34 cellular contexts compared by ENCODE assay signal in genomic region chr15:64559243-64559642, GRCh38.
DNase-seq lines count a peak whose midpoint lies in the region; ATAC-seq, FAIRE-seq and TF ChIP-seq lines count a peak whose summit lies in the region.
"Had no signal": no experiment of that assay in that cellular context is flagged by ENCODE, and none has a peak within 500 bp of the region (broad histone marks: within the 10 kb centered on the region; RNA-seq: fewer than 3 reads in every experiment).

No MANE protein-coding gene starts in this region.

- H3K4me3 Mint-ChIP-seq in progenitor cell of endocrine pancreas (ENCODE audit: low read depth) = no peak overlapping the region
- no peak overlapping the region for H3K4me3 Mint-ChIP-seq in activated T-helper 2 cell treated with anti-CD3 and anti-CD28 coated beads, Interferon-gamma antibody, Interleukin-2, Interleukin-4, amounts not matched to agents 10 μg/mL and 5 μg/mL and 100 μg/mL, durations not matched to agents 14 hours and 24 hours and 36 hours (ENCODE audit: low read depth)
- H3K4me3 Mint-ChIP-seq: activated naive CD4-positive, alpha-beta T cell treated with anti-CD3 and anti-CD28 coated beads for 36 hours; activated T-cell treated with anti-CD3 and anti-CD28 coated beads, Interleukin-2, amount 50 U/mL, for 4 hours; CD4-positive, CD25-positive, alpha-beta regulatory T cell; immature natural killer cell; neural progenitor cell; WTC11 had no signal

- peaks cover 0 to 6% of the 10 kb centered on the region in 2 experiments; a peak in 2 of 4 replicates for H3K4me1 ChIP-seq in SK-N-SH (ENCODE audit: control insufficient read depth in 1 of 2, insufficient read depth in 2 of 2, low read depth in 1 of 2, low read length in 1 of 2)
- H3K4me1 ChIP-seq in GM23248 (ENCODE audit: insufficient read depth) = peaks cover 13% of the 10 kb centered on the region
- peaks cover 3% of the 10 kb centered on the region for H3K4me1 ChIP-seq in GM12878 (ENCODE audit: control insufficient read depth, insufficient read depth, low read length)
- H3K4me1 ChIP-seq: neural progenitor cell, SJCRH30 had no signal

- no peak for TF ChIP-seq EP300 in SK-N-SH (IDR thresholded peaks at IDR 0.05; ENCODE audit: borderline replicate concordance in 1 of 2, low read depth in 1 of 2, low read length in 1 of 2)
- no peak for TF ChIP-seq EP300 in GM12878 (IDR thresholded peaks at IDR 0.05; ENCODE audit: borderline replicate concordance in 1 of 2, control insufficient read depth in 1 of 2, low read depth in 2 of 2, low read length in 2 of 2)

- no peak for TF ChIP-seq CTCF in SK-N-SH (IDR thresholded peaks at IDR 0.05)
- no peak for TF ChIP-seq CTCF in GM12878 (IDR thresholded peaks at IDR 0.05 in 2 of 3, conservative IDR thresholded peaks at IDR 0.05 in 1 of 3; ENCODE audit: control insufficient read depth in 2 of 3, extremely low read depth in 1 of 3, insufficient read depth in 1 of 3, low read depth in 3 of 3, low read length in 3 of 3)
- no peak for TF ChIP-seq CTCF in progenitor cell of endocrine pancreas (IDR thresholded peaks at IDR 0.05; ENCODE audit: unreplicated experiment)

- peaks cover 9% of the 10 kb centered on the region for H3K4me1 Mint-ChIP-seq in progenitor cell of endocrine pancreas (ENCODE audit: low read depth)
- H3K4me1 Mint-ChIP-seq in activated T-helper 2 cell treated with anti-CD3 and anti-CD28 coated beads, Interferon-gamma antibody, Interleukin-2, Interleukin-4, amounts not matched to agents 10 μg/mL and 5 μg/mL and 100 μg/mL, durations not matched to agents 14 hours and 24 hours and 36 hours (ENCODE audit: low read depth) = peaks cover 32% of the 10 kb centered on the region

- no TSS peak for BruUV-seq in GM12878 (replicated peaks; lab: Mats Ljungman, UMichigan)

- TF ChIP-seq RAD21 in SK-N-SH (IDR thresholded peaks at IDR 0.05; ENCODE audit: low read length) (no peak), GM12878 (IDR thresholded peaks at IDR 0.05; ENCODE audit: insufficient read depth, low read depth, low read length) (no peak)

- H3K9me2 ChIP-seq in SK-N-SH (no peaks in the 10 kb centered on the region), GM23248 (ENCODE audit: insufficient read depth) (no peaks in the 10 kb centered on the region)

- POLR2A ChIA-PET in SK-N-SH (lab: Yijun Ruan, JAX) = no interaction called here
- POLR2A ChIA-PET in GM12878 (lab: Charles Lee) = interaction anchor here (1.0 to 1.1 kb wide), 2 partner anchors 29 to 56 kb away, joined by 3 to 7 read pairs; no protein-coding TSS in a partner anchor

- no peak for TF ChIP-seq POLR2A in GM12878 (IDR thresholded peaks at IDR 0.05; ENCODE audit: low read depth, low read length)

- H3K36me3 ChIP-seq in SK-N-SH (replicated peaks in 1 of 2; ENCODE audit: control insufficient read depth in 1 of 2, insufficient read depth in 2 of 2, low read length in 1 of 2) (no peaks in the 10 kb centered on the region), GM23248 (ENCODE audit: low read depth) (no peaks in the 10 kb centered on the region), GM12878 (ENCODE audit: control insufficient read depth in 2 of 2, insufficient read depth in 2 of 2, low read length in 1 of 2) (no peaks in the 10 kb centered on the region)
- H3K36me3 ChIP-seq: gastroesophageal sphincter, neural progenitor cell, right atrium auricular region, SJCRH30, tibial artery had no signal

- no peak for FAIRE-seq in GM12878 (lab: Jason Lieb, UNC)
- FAIRE-seq: bronchial epithelial cell, colon had no signal

- H3K27me3 ChIP-seq in SK-N-SH (ENCODE audit: insufficient read depth) (no peaks in the 10 kb centered on the region), GM23248 (replicated peaks; ENCODE audit: insufficient read depth) (no peaks in the 10 kb centered on the region), GM12878 (replicated peaks in 1 of 2; ENCODE audit: control insufficient read depth in 2 of 2, insufficient read depth in 2 of 2, low read length in 1 of 2) (no peaks in the 10 kb centered on the region)
- H3K27me3 ChIP-seq: gastroesophageal sphincter, MG63, neural progenitor cell, right atrium auricular region, SJCRH30, spleen, tibial artery had no signal

- peak overlapping the region; percentile 6 to 45; a peak in 3 of 4 replicates for H3K27ac ChIP-seq in SK-N-SH (ENCODE audit: low read depth in 2 of 2, low read length in 1 of 2)
- H3K27ac ChIP-seq in GM23248 = peak overlapping the region; percentile 15; the same call in 1 of the 2 replicates
- H3K27ac ChIP-seq in GM12878 (ENCODE audit: control insufficient read depth, insufficient read depth) = 0 out of 2 replicates have a peak overlapping the region, but pooled peaks have one; percentile 7
- H3K27ac ChIP-seq: gastroesophageal sphincter, neural progenitor cell, right atrium auricular region, SJCRH30, tibial artery had no signal

- H3K79me2 ChIP-seq in SK-N-SH (ENCODE audit: insufficient read depth) (peaks cover 94% of the 10 kb centered on the region), GM23248 (ENCODE audit: insufficient read depth) (peaks cover 99% of the 10 kb centered on the region), GM12878 (ENCODE audit: control insufficient read depth, insufficient read depth, low read length) (peaks cover 46% of the 10 kb centered on the region)

- H3F3A ChIP-seq in SK-N-SH (replicated peaks; ENCODE audit: insufficient read depth) (peaks cover 19% of the 10 kb centered on the region), GM23248 (ENCODE audit: insufficient read depth) (peaks cover 16% of the 10 kb centered on the region; the same call in 1 of the 2 replicates)

- H3K9me3 ChIP-seq in SK-N-SH (no peaks in the 10 kb centered on the region), GM23248 (ENCODE audit: low read depth) (no peaks in the 10 kb centered on the region), GM12878 (replicated peaks; ENCODE audit: control insufficient read depth, insufficient read depth, low read length) (peaks cover 2% of the 10 kb centered on the region; the same call in 1 of the 3 replicates)
- H3K9me3 ChIP-seq: gastroesophageal sphincter, MG63, right atrium auricular region, SJCRH30, spleen, tibial artery had no signal

- H3K9me3 Mint-ChIP-seq in progenitor cell of endocrine pancreas (ENCODE audit: low read depth) = peaks cover 3% of the 10 kb centered on the region
- no peaks in the 10 kb centered on the region for H3K9me3 Mint-ChIP-seq in activated T-helper 2 cell treated with anti-CD3 and anti-CD28 coated beads, Interferon-gamma antibody, Interleukin-2, Interleukin-4, amounts not matched to agents 10 μg/mL and 5 μg/mL and 100 μg/mL, durations not matched to agents 14 hours and 24 hours and 36 hours
- H3K9me3 Mint-ChIP-seq: activated T-cell treated with anti-CD3 and anti-CD28 coated beads, Interleukin-2, amount 50 U/mL, for 4 hours; CD4-positive, CD25-positive, alpha-beta regulatory T cell; immature natural killer cell; neural progenitor cell; WTC11 had no signal

- WGBS in SK-N-SH (ENCODE audit: low lambda C conversion rate) = 100% methylated on average over 2 of the region's 2 CpGs
- 95 to 100% methylated on average over 2 of the region's 2 CpGs for WGBS in GM23248 (ENCODE audit: low coverage in 1 of 2, low lambda C conversion rate in 2 of 2, missing lambda C conversion rate in 2 of 2), 2 experiments
- 100% methylated on average over 2 of the region's 2 CpGs for WGBS in GM12878 (ENCODE audit: insufficient coverage, insufficient replicate concordance, low lambda C conversion rate, missing lambda C conversion rate)

- H2AFZ ChIP-seq in SK-N-SH (ENCODE audit: low read depth) (no peak overlapping the region), GM23248 (no peak overlapping the region), GM12878 (ENCODE audit: control insufficient read depth, low read depth, low read length) (no peak overlapping the region)
- H2AFZ ChIP-seq: neural progenitor cell had no signal

- peaks cover 48% of the 10 kb centered on the region; the same call in 1 of the 2 replicates for H4K20me1 ChIP-seq in SK-N-SH (ENCODE audit: insufficient read depth)
- H4K20me1 ChIP-seq in GM23248 (ENCODE audit: insufficient read depth) = peaks cover 8% of the 10 kb centered on the region; the same call in 1 of the 2 replicates
- H4K20me1 ChIP-seq in GM12878 (ENCODE audit: control insufficient read depth, insufficient read depth) = no peaks in the 10 kb centered on the region

- CTCF ChIA-PET in SK-N-SH (lab: Yijun Ruan, JAX) (no interaction called here), GM12878 (lab: Yijun Ruan, JAX) (interaction anchor here (0.5 to 2.9 kb wide), 3 partner anchors 10 to 117 kb away, joined by 4 to 14 read pairs (median 4); no protein-coding TSS in a partner anchor)

- intact Hi-C loops in GM12878 (cut with micrococcal nuclease; ENCODE audit: unreplicated experiment) = no loop called here
- intact Hi-C loops in activated T-helper 2 cell treated with anti-CD3 and anti-CD28 coated beads, Interferon-gamma antibody, Interleukin-2, Interleukin-4, amounts not matched to agents 10 μg/mL and 5 μg/mL and 100 μg/mL, durations not matched to agents 14 hours and 24 hours and 36 hours (cut with micrococcal nuclease) = no loop called here

- H3K9ac ChIP-seq in SK-N-SH (no peak overlapping the region), GM23248 (peak overlapping the region; percentile 5; the same call in 1 of the 2 replicates), GM12878 (ENCODE audit: control insufficient read depth, insufficient read depth, low read length) (no peak overlapping the region)
- H3K9ac ChIP-seq: neural progenitor cell had no signal

- SMC1A ChIA-PET in GM12878 (lab: Charles Lee; ENCODE audit: uncharacterized antibody, unreplicated experiment) = interaction anchor here (1.0 to 4.9 kb wide), 15 partner anchors 10 to 109 kb away, joined by 3 to 31 read pairs (median 5); no protein-coding TSS in a partner anchor

- in situ Hi-C loops in GM23248 (cut with MboI) (no loop called here), GM12878 (cut with MboI) (no loop called here)

- no peak overlapping the region for H3K4me2 ChIP-seq in SK-N-SH
- H3K4me2 ChIP-seq in GM23248 (ENCODE audit: unreplicated experiment) = no peak overlapping the region
- H3K4me2 ChIP-seq in GM12878 (ENCODE audit: control insufficient read depth, insufficient read depth) = no peak overlapping the region
- H3K4me2 ChIP-seq: neural progenitor cell had no signal

- peaks cover 6% of the 10 kb centered on the region for H3K36me3 Mint-ChIP-seq in progenitor cell of endocrine pancreas (ENCODE audit: insufficient read depth)
- peaks cover 27% of the 10 kb centered on the region for H3K36me3 Mint-ChIP-seq in activated T-helper 2 cell treated with anti-CD3 and anti-CD28 coated beads, Interferon-gamma antibody, Interleukin-2, Interleukin-4, amounts not matched to agents 10 μg/mL and 5 μg/mL and 100 μg/mL, durations not matched to agents 14 hours and 24 hours and 36 hours (ENCODE audit: low read depth)
- H3K36me3 Mint-ChIP-seq: CD4-positive, CD25-positive, alpha-beta regulatory T cell; WTC11 had no signal

- no peaks in the 10 kb centered on the region for H3K27me3 Mint-ChIP-seq in progenitor cell of endocrine pancreas
- no peaks in the 10 kb centered on the region for H3K27me3 Mint-ChIP-seq in activated T-helper 2 cell treated with anti-CD3 and anti-CD28 coated beads, Interferon-gamma antibody, Interleukin-2, Interleukin-4, amounts not matched to agents 10 μg/mL and 5 μg/mL and 100 μg/mL, durations not matched to agents 14 hours and 24 hours and 36 hours (ENCODE audit: low read depth)
- H3K27me3 Mint-ChIP-seq: CD4-positive, CD25-positive, alpha-beta regulatory T cell had no signal

- DNase-seq in SK-N-SH (no peak), GM23248 (no peak), GM12878 (ENCODE audit: low read depth, low spot score) (no peak), progenitor cell of endocrine pancreas (ENCODE audit: low spot score, unreplicated experiment) (no peak), NCI-H510A treated with DMSO at 0.1 percent for 48 hours (lab: John Stamatoyannopoulos, UW) (no peak), COLO668 (lab: John Stamatoyannopoulos, UW; ENCODE audit: unreplicated experiment) (no peak)
- DNase-seq in activated T-helper 2 cell treated with anti-CD3 and anti-CD28 coated beads, Interferon-gamma antibody, Interleukin-2, Interleukin-4, amounts not matched to agents 10 μg/mL and 5 μg/mL and 100 μg/mL, durations not matched to agents 14 hours and 24 hours and 36 hours (ENCODE audit: low spot score) = no peak
- DNase-seq: 8988T; activated CD4-positive, alpha-beta T cell treated with anti-CD3 and anti-CD28 coated beads, Interleukin-2, amount 50 U/mL, for 1 hour; activated naive CD4-positive, alpha-beta T cell treated with anti-CD3 and anti-CD28 coated beads for 36 hours; activated T-cell treated with anti-CD3 and anti-CD28 coated beads, Interleukin-2, amount 50 U/mL, for 4 hours; anterior cingulate cortex; CD4-positive, CD25-positive, alpha-beta regulatory T cell; DMS 273 treated with DMSO at 0.1 percent for 48 hours; H7; immature natural killer cell; KBM-7; left colon; MG63; NCI-H1105; NCI-H187 treated with DMSO at 0.1 percent for 48 hours; NCI-H2171 treated with DMSO at 0.1 percent for 48 hours; NCI-H510A; SJCRH30; spleen; T-helper 1 cell; tibial artery had no signal

- RAD21 ChIA-PET in GM12878 (lab: Charles Lee; ENCODE audit: unreplicated experiment) = interaction anchor here (1.0 to 1.8 kb wide), 6 partner anchors 7 to 93 kb away, joined by 4 to 12 read pairs (median 6); no protein-coding TSS in a partner anchor

- no peak overlapping the region for H3K4me3 ChIP-seq in SK-N-SH (ENCODE audit: low read depth in 2 of 2, low read length in 1 of 2)
- no peak overlapping the region for H3K4me3 ChIP-seq in GM23248
- H3K4me3 ChIP-seq in GM12878 = no peak overlapping the region
- H3K4me3 ChIP-seq: gastroesophageal sphincter, MG63, neural progenitor cell, right atrium auricular region, SJCRH30, spleen, tibial artery had no signal

- peak overlapping the region; percentile 86 for H3K27ac Mint-ChIP-seq in progenitor cell of endocrine pancreas
- H3K27ac Mint-ChIP-seq in activated T-helper 2 cell treated with anti-CD3 and anti-CD28 coated beads, Interferon-gamma antibody, Interleukin-2, Interleukin-4, amounts not matched to agents 10 μg/mL and 5 μg/mL and 100 μg/mL, durations not matched to agents 14 hours and 24 hours and 36 hours = no peak overlapping the region
- H3K27ac Mint-ChIP-seq: activated naive CD4-positive, alpha-beta T cell treated with anti-CD3 and anti-CD28 coated beads for 36 hours; neural progenitor cell had no signal

- ATAC-seq in SK-N-SH treated with all-trans-retinoic acid at 6 μM for 48 hours (no peak; the same call in 2 of the 3 replicates), GM12878 (peak; percentile 16; the same call in 1 of the 3 replicates)
- ATAC-seq: activated T-cell treated with anti-CD3 and anti-CD28 coated beads, Interleukin-2, amount 50 U/mL, for 4 hours; gastroesophageal sphincter; WTC11 had no signal
